ENCODE assay signal across 14 cellular contexts in genomic region chr12:47249719-47250506, GRCh38.
DNase-seq lines count a peak whose midpoint lies in the region; ATAC-seq and TF ChIP-seq lines count a peak whose summit lies in the region.
"Had no signal": no experiment of that assay in that cellular context is flagged by ENCODE, and none has a peak within 500 bp of the region (broad histone marks: within the 10 kb centered on the region; RNA-seq: fewer than 3 reads in every experiment).

No MANE protein-coding gene starts in this region.

- intact Hi-C loops in breast epithelium (cut with DNase I; ENCODE audit: low total_unique reads) = no loop called here

- H3K27ac ChIP-seq in GM23248 (no peak overlapping the region), breast epithelium (peak overlapping the region; percentile 1 to 48)
- H3K27ac ChIP-seq: esophagus muscularis mucosa, lower lobe of right lung, vagina had no signal

- TF ChIP-seq CTCF in breast epithelium (IDR thresholded peaks at IDR 0.05) = no peak

- no peaks in the 10 kb centered on the region for H3K4me1 ChIP-seq in GM23248 (ENCODE audit: insufficient read depth)
- no peaks in the 10 kb centered on the region for H3K4me1 ChIP-seq in breast epithelium
- H3K4me1 ChIP-seq: esophagus muscularis mucosa, lower lobe of right lung had no signal

- WGBS in GM23248 (ENCODE audit: low coverage in 1 of 2, low lambda C conversion rate in 2 of 2, missing lambda C conversion rate in 2 of 2), 2 experiments = 65 to 72% methylated on average over 10 of the region's 10 CpGs

- POLR2A ChIA-PET in naive thymus-derived CD8-positive, alpha-beta T cell (lab: Charles Lee) = interaction anchor here (0.7 to 1.5 kb wide), 2 partner anchors 15 to 57 kb away, joined by 3 to 4 read pairs; no protein-coding TSS in a partner anchor

- in situ Hi-C loops in GM23248 (cut with MboI) = no loop called here

- ATAC-seq in naive thymus-derived CD8-positive, alpha-beta T cell = no peak
- no peak for ATAC-seq in activated CD4-positive, CD25-positive, alpha-beta regulatory T cell treated with anti-CD3 and anti-CD28 coated beads, Interleukin-2, amount 50 U/mL, for 24 hours
- ATAC-seq: lower lobe of right lung had no signal

- H3K36me3 ChIP-seq in GM23248 (ENCODE audit: low read depth) = no peaks in the 10 kb centered on the region
- no peaks in the 10 kb centered on the region for H3K36me3 ChIP-seq in breast epithelium
- H3K36me3 ChIP-seq: esophagus muscularis mucosa, lower lobe of right lung, vagina had no signal

- H3F3A ChIP-seq in GM23248 (ENCODE audit: insufficient read depth) = no peaks in the 10 kb centered on the region

- H3K4me2 ChIP-seq in GM23248 (ENCODE audit: unreplicated experiment) = no peak overlapping the region

- no peak overlapping the region for H3K4me3 ChIP-seq in GM23248
- no peak overlapping the region for H3K4me3 ChIP-seq in breast epithelium
- H3K4me3 ChIP-seq: esophagus muscularis mucosa, lower lobe of right lung, vagina had no signal

- H3K36me3 Mint-ChIP-seq in naive thymus-derived CD8-positive, alpha-beta T cell = peaks cover 32 to 56% (median 41%) of the 10 kb centered on the region in 3 donors

- H3K27me3 Mint-ChIP-seq in naive thymus-derived CD8-positive, alpha-beta T cell = no peaks in the 10 kb centered on the region
- H3K27me3 Mint-ChIP-seq: CD4-positive, alpha-beta T cell had no signal

- peak overlapping the region in 7 of 10 donors; percentile 79 to 95 (median 87) for H3K27ac Mint-ChIP-seq in naive thymus-derived CD8-positive, alpha-beta T cell
- H3K27ac Mint-ChIP-seq: CD4-positive, alpha-beta T cell had no signal

- H3K9me3 ChIP-seq in GM23248 (ENCODE audit: low read depth) (no peaks in the 10 kb centered on the region), breast epithelium (no peaks in the 10 kb centered on the region)
- H3K9me3 ChIP-seq: esophagus muscularis mucosa, lower lobe of right lung, vagina had no signal

- peak overlapping the region; percentile 29; the same call in 1 of the 2 replicates for H2AFZ ChIP-seq in GM23248

- H3K79me2 ChIP-seq in GM23248 (ENCODE audit: insufficient read depth) = no peaks in the 10 kb centered on the region

- peaks cover 6 to 61% (median 15%) of the 10 kb centered on the region in 4 donors for H3K4me1 Mint-ChIP-seq in naive thymus-derived CD8-positive, alpha-beta T cell

- H3K9ac ChIP-seq in GM23248 = no peak overlapping the region

- peak overlapping the region in 7 of 10 donors; percentile 2 to 87 (median 61) for H3K4me3 Mint-ChIP-seq in naive thymus-derived CD8-positive, alpha-beta T cell
- H3K4me3 Mint-ChIP-seq: CD4-positive, alpha-beta T cell had no signal

- no peaks in the 10 kb centered on the region for H4K20me1 ChIP-seq in GM23248 (ENCODE audit: insufficient read depth)

- no peaks in the 10 kb centered on the region for H3K9me2 ChIP-seq in GM23248 (ENCODE audit: insufficient read depth)

- H3K27me3 ChIP-seq in GM23248 (replicated peaks; ENCODE audit: insufficient read depth) = no peaks in the 10 kb centered on the region
- no peaks in the 10 kb centered on the region for H3K27me3 ChIP-seq in breast epithelium
- H3K27me3 ChIP-seq: esophagus muscularis mucosa, vagina had no signal

- H3K9me3 Mint-ChIP-seq in naive thymus-derived CD8-positive, alpha-beta T cell = peaks cover 0 to 49% (median 24%) of the 10 kb centered on the region in 9 donors

- TF ChIP-seq POLR2A in breast epithelium (IDR thresholded peaks at IDR 0.05) = no peak

- DNase-seq in GM23248 (no peak), NCI-H226 (peak; percentile 99), breast epithelium (ENCODE audit: low spot score in 2 of 2) (no peak), mucosa of gallbladder (ENCODE audit: low spot score) (no peak), AG20443 (ENCODE audit: low spot score) (no peak)
- peak in 1 of 10 donors; percentile 49 for DNase-seq in naive thymus-derived CD8-positive, alpha-beta T cell
- DNase-seq: activated T-cell treated with anti-CD3 and anti-CD28 coated beads for 4 hours; amniotic stem cell; CD4-positive, alpha-beta T cell; lower lobe of right lung; stimulated activated naive CD4-positive, alpha-beta T cell treated with Interleukin-2 at 50 U/mL for 16 hours had no signal
